1 cellular context compared by ENCODE assay signal in genomic region chr17:21275579-21276339, GRCh38.
A peak's percentile ranks its signal among the peaks of the same experiment; 100 is the strongest.
TF ChIP-seq lines count a peak whose summit lies in the region.

No MANE protein-coding gene starts in this region.

TF ChIP-seq in HEK293, 187 proteins besides CTCF, POLR2A, EP300 and RAD21 (continued from another document and continues in another):
- TF ChIP-seq PATZ1 (tag by site-specific recombination; IDR thresholded peaks at IDR 0.05), result peak; percentile 53
- no peak for TF ChIP-seq ZNF529 (tag by site-specific recombination; IDR thresholded peaks at IDR 0.05; ENCODE audit: insufficient replicate concordance)
- TF ChIP-seq ZBTB20 (tag by site-specific recombination; IDR thresholded peaks at IDR 0.05), result no peak; the same call in 1 of the 2 replicates
- TF ChIP-seq ZNF510 (tag by site-specific recombination; IDR thresholded peaks at IDR 0.05; ENCODE audit: insufficient replicate concordance), result no peak
- TF ChIP-seq HOXC10 (CRISPR knock-in tag; IDR thresholded peaks at IDR 0.05), result no peak
- no peak for TF ChIP-seq TRIM28 (IDR thresholded peaks at IDR 0.05; ENCODE audit: borderline replicate concordance, low read length)
- no peak for TF ChIP-seq ZNF639 (tag by site-specific recombination; IDR thresholded peaks at IDR 0.05)
- TF ChIP-seq ZNF19 (tag by site-specific recombination; IDR thresholded peaks at IDR 0.05; ENCODE audit: low read depth), result no peak
- no peak for TF ChIP-seq ZNF670 (tag by site-specific recombination; IDR thresholded peaks at IDR 0.05; ENCODE audit: low read depth)
- TF ChIP-seq KLF10 (tag by site-specific recombination; IDR thresholded peaks at IDR 0.05), result peak; percentile 69
- peak; percentile 86 for TF ChIP-seq SP3 (tag by site-specific recombination; IDR thresholded peaks at IDR 0.05)
- no peak for TF ChIP-seq ZBTB44 (tag by site-specific recombination; IDR thresholded peaks at IDR 0.05)
- TF ChIP-seq, protein P1, sequence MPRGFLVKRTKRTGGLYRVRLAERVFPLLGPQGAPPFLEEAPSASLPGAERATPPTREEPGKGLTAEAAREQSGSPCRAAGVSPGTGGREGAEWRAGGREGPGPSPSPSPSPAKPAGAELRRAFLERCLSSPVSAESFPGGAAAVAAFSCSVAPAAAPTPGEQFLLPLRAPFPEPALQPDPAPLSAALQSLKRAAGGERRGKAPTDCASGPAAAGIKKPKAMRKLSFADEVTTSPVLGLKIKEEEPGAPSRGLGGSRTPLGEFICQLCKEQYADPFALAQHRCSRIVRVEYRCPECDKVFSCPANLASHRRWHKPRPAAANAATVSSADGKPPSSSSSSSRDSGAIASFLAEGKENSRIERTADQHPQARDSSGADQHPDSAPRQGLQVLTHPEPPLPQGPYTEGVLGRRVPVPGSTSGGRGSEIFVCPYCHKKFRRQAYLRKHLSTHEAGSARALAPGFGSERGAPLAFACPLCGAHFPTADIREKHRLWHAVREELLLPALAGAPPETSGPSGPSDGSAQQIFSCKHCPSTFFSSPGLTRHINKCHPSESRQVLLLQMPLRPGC (tag by site-specific recombination; IDR thresholded peaks at IDR 0.05), result no peak
- TF ChIP-seq BCL11B (tag by site-specific recombination; IDR thresholded peaks at IDR 0.05; ENCODE audit: low read depth), result no peak
- TF ChIP-seq ZNF433 (tag by site-specific recombination; IDR thresholded peaks at IDR 0.05; ENCODE audit: low read depth), result no peak
- TF ChIP-seq ZNF654 (tag by site-specific recombination; IDR thresholded peaks at IDR 0.05; ENCODE audit: low read depth), result no peak
- TF ChIP-seq SCRT2 (tag by site-specific recombination; IDR thresholded peaks at IDR 0.05), result no peak
- no peak for TF ChIP-seq ZNF548 (tag by site-specific recombination; IDR thresholded peaks at IDR 0.05)
- no peak for TF ChIP-seq ZNF837 (tag by site-specific recombination; IDR thresholded peaks at IDR 0.05)
- TF ChIP-seq ZNF704 (tag by site-specific recombination; IDR thresholded peaks at IDR 0.05), result no peak
- TF ChIP-seq IKZF3 (tag by site-specific recombination; IDR thresholded peaks at IDR 0.05), result no peak
- TF ChIP-seq ZBTB7A (tag by site-specific recombination; IDR thresholded peaks at IDR 0.05; ENCODE audit: low read depth), result no peak
- TF ChIP-seq ZNF792 (tag by site-specific recombination; IDR thresholded peaks at IDR 0.05), result no peak
- TF ChIP-seq ZNF747 (tag by site-specific recombination; IDR thresholded peaks at IDR 0.05), result no peak
- TF ChIP-seq ZNF623 (tag by site-specific recombination; IDR thresholded peaks at IDR 0.05), result no peak
- no peak for TF ChIP-seq ZNF830 (tag by site-specific recombination; IDR thresholded peaks at IDR 0.05; ENCODE audit: low read depth)
- TF ChIP-seq, protein P2, sequence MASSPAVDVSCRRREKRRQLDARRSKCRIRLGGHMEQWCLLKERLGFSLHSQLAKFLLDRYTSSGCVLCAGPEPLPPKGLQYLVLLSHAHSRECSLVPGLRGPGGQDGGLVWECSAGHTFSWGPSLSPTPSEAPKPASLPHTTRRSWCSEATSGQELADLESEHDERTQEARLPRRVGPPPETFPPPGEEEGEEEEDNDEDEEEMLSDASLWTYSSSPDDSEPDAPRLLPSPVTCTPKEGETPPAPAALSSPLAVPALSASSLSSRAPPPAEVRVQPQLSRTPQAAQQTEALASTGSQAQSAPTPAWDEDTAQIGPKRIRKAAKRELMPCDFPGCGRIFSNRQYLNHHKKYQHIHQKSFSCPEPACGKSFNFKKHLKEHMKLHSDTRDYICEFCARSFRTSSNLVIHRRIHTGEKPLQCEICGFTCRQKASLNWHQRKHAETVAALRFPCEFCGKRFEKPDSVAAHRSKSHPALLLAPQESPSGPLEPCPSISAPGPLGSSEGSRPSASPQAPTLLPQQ (tag by site-specific recombination; IDR thresholded peaks at IDR 0.05), result no peak
- TF ChIP-seq ZNF571 (tag by site-specific recombination; IDR thresholded peaks at IDR 0.05), result no peak
- TF ChIP-seq, protein P3, sequence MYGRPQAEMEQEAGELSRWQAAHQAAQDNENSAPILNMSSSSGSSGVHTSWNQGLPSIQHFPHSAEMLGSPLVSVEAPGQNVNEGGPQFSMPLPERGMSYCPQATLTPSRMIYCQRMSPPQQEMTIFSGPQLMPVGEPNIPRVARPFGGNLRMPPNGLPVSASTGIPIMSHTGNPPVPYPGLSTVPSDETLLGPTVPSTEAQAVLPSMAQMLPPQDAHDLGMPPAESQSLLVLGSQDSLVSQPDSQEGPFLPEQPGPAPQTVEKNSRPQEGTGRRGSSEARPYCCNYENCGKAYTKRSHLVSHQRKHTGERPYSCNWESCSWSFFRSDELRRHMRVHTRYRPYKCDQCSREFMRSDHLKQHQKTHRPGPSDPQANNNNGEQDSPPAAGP (tag by site-specific recombination; IDR thresholded peaks at IDR 0.05), result no peak
- peak; percentile 51 for TF ChIP-seq GLIS2 (tag by site-specific recombination; IDR thresholded peaks at IDR 0.05)
- TF ChIP-seq ZNF211 (tag by site-specific recombination; IDR thresholded peaks at IDR 0.05; ENCODE audit: low read depth), result no peak
- TF ChIP-seq ZNF621 (tag by site-specific recombination; IDR thresholded peaks at IDR 0.05), result no peak
- no peak for TF ChIP-seq ZBTB1 (tag by site-specific recombination; IDR thresholded peaks at IDR 0.05)
- no peak for TF ChIP-seq ZBTB6 (tag by site-specific recombination; IDR thresholded peaks at IDR 0.05)
- TF ChIP-seq ZNF664 (tag by site-specific recombination; IDR thresholded peaks at IDR 0.05), result no peak
- TF ChIP-seq ZNF140 (tag by site-specific recombination; IDR thresholded peaks at IDR 0.05), result no peak
- TF ChIP-seq ZNF350 (tag by site-specific recombination; IDR thresholded peaks at IDR 0.05), result no peak
- TF ChIP-seq ZNF626 (tag by site-specific recombination; IDR thresholded peaks at IDR 0.05), result no peak
- no peak for TF ChIP-seq ZNF138 (tag by site-specific recombination; IDR thresholded peaks at IDR 0.05; ENCODE audit: borderline replicate concordance)
- TF ChIP-seq ZNF157 (tag by site-specific recombination; IDR thresholded peaks at IDR 0.05), result no peak
- TF ChIP-seq, protein P4, sequence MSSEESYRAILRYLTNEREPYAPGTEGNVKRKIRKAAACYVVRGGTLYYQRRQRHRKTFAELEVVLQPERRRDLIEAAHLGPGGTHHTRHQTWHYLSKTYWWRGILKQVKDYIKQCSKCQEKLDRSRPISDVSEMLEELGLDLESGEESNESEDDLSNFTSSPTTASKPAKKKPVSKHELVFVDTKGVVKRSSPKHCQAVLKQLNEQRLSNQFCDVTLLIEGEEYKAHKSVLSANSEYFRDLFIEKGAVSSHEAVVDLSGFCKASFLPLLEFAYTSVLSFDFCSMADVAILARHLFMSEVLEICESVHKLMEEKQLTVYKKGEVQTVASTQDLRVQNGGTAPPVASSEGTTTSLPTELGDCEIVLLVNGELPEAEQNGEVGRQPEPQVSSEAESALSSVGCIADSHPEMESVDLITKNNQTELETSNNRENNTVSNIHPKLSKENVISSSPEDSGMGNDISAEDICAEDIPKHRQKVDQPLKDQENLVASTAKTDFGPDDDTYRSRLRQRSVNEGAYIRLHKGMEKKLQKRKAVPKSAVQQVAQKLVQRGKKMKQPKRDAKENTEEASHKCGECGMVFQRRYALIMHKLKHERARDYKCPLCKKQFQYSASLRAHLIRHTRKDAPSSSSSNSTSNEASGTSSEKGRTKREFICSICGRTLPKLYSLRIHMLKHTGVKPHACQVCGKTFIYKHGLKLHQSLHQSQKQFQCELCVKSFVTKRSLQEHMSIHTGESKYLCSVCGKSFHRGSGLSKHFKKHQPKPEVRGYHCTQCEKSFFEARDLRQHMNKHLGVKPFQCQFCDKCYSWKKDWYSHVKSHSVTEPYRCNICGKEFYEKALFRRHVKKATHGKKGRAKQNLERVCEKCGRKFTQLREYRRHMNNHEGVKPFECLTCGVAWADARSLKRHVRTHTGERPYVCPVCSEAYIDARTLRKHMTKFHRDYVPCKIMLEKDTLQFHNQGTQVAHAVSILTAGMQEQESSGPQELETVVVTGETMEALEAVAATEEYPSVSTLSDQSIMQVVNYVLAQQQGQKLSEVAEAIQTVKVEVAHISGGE (tag by site-specific recombination; conservative IDR thresholded peaks at IDR 0.05; ENCODE audit: low read depth), result no peak
- TF ChIP-seq ZNF16 (tag by site-specific recombination; IDR thresholded peaks at IDR 0.05; ENCODE audit: low read depth), result no peak
- TF ChIP-seq ZFP69B (tag by site-specific recombination; IDR thresholded peaks at IDR 0.05), result no peak
- no peak for TF ChIP-seq ZNF473 (tag by site-specific recombination; IDR thresholded peaks at IDR 0.05)
- TF ChIP-seq BCL6B (tag by site-specific recombination; IDR thresholded peaks at IDR 0.05), result no peak
- TF ChIP-seq ZNF302 (tag by site-specific recombination; IDR thresholded peaks at IDR 0.05; ENCODE audit: low read depth), result no peak
- no peak for TF ChIP-seq YY2 (tag by site-specific recombination; IDR thresholded peaks at IDR 0.05)
- no peak for TF ChIP-seq ZNF521 (tag by site-specific recombination; IDR thresholded peaks at IDR 0.05)
